Comparison of ENCODE assay signal across 8 cellular contexts in the genomic region with DNA sequence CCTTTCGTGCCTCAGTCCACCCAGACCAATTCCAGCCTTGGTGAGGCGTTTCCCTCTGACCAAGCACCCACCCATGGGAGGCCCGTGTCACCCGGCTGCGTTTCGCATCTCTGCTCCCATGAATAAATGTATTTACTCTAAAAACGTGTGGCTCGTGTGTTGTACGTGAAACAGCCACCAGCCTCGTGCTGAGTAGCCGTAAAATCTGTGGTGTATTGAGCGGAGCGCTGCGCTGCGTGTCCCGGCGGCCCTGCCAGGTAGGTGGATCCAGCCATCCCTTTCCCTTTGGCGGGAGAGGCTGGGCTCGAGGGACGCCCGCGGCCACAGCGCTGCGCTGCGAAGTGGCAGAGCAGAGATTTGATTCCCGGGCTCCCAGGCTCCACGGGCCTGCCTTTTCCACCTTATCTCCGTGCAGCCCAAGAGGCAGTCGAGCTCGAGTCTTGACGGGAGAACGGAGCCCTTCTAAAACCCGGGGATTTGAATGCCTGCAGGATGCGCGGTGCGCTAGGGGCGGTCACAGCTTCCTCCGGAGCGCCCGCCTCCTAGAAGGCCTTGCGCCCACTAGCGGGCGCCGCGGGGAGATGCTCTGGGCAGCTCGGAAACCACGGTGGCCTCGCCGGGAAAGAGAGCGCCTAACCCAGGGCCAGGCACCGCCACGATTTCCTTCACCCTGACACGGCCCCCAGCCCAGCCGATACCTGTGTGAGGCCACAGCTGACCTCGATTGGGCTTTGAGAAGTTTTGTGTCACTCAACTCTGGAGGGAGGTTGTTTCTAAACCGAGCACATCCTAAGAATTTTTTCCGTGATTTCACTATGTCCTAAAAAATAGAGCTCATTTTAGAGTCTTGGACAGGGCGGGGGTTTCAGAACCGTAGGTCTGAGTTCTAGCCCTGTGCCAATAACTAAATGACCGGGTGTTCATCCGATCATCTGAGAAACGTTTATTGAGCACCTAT. TPM values are rescaled to one million over a fixed set of nuclear protein-coding genes. Genes with fewer than 3 reads are reported as not detected.
DNase-seq lines count a peak whose midpoint lies in the region; ATAC-seq and TF ChIP-seq lines count a peak whose summit lies in the region.

No MANE protein-coding gene starts in this region.

- ATAC-seq in GM18520 (IDR thresholded peaks at IDR 0.05; ENCODE audit: unreplicated experiment) (peak; percentile 44), HG03103 (IDR thresholded peaks at IDR 0.05; ENCODE audit: low read depth, unreplicated experiment) (peak; percentile 63), left lung (peak; percentile 86)

- H3K36me3 ChIP-seq in left lung: no peaks in the 10 kb centered on the region

- DNase-seq in ACHN (peak; percentile 88), NCI-H345 (lab: John Stamatoyannopoulos, UW) (peak; percentile 88), coronary artery (ENCODE audit: low spot score) (peak; percentile 82), left lung (peak; percentile 85 to 98)
- DNase-seq in activated CD4-positive, alpha-beta T cell treated with anti-CD3 and anti-CD28 coated beads for 4 hours: peak; percentile 76 to 80
- peak; percentile 77 to 83 for DNase-seq in stimulated activated CD4-positive, alpha-beta T cell treated with anti-CD3 and anti-CD28 coated beads, Interleukin-2, amount 100 ng/mL, for 48 hours

- H3K27ac ChIP-seq in coronary artery: peak overlapping the region; percentile 27 to 65
- peak overlapping the region in 1 of 2 donors; percentile 18 for H3K27ac ChIP-seq in left lung

- in situ Hi-C loops in ACHN (cut with HindIII; ENCODE audit: low pct_ligation_motif_present, low pct_unique_long_range_greater_than_20kb, low sequenced_read_pairs): no loop called here

- peaks cover 0 to 41% of the 10 kb centered on the region in 2 donors for H3K27me3 ChIP-seq in left lung

- peak; percentile 95 for TF ChIP-seq CTCF in coronary artery (IDR thresholded peaks at IDR 0.05)
- peak; percentile 92 to 97 for TF ChIP-seq CTCF in left lung (IDR thresholded peaks at IDR 0.05)

- intact Hi-C loops in left lung (cut with DNase I): no loop called here

- H3K4me1 ChIP-seq in left lung: peaks cover 7 to 16% of the 10 kb centered on the region in 2 donors

- no peaks in the 10 kb centered on the region for H3K9me3 ChIP-seq in left lung

- H3K4me3 ChIP-seq in coronary artery: peak overlapping the region; percentile 77
- H3K4me3 ChIP-seq in left lung: peak overlapping the region; percentile 50 to 64

RNA-seq across cellular contexts. Expression of a gene that starts 3.9 kb away (rescaled TPM):
- 100 to 1,000 TPM in 1 of 2 donors, 10 to 100 TPM in 1; 71.6 to 118 TPM for total RNA-seq in left lung

RNA-seq across cellular contexts. Expression of a gene that starts 15.4 kb away (rescaled TPM):
- 1 to 10 TPM in 1 of 2 donors, under 1 TPM in 1; 0.67 to 1.1 TPM for total RNA-seq in left lung

RNA-seq across cellular contexts. Expression of a gene that starts 56.9 kb away (rescaled TPM):
- total RNA-seq in left lung: not detected
